13 cellular contexts compared by ENCODE assay signal in genomic region chr15:66733976-66734375, GRCh38. TPM values are rescaled to one million over a fixed set of nuclear protein-coding genes. Genes with fewer than 3 reads are reported as not detected.
DNase-seq lines count a peak whose midpoint lies in the region; ATAC-seq and TF ChIP-seq lines count a peak whose summit lies in the region.
"Had no signal": no experiment of that assay in that cellular context is flagged by ENCODE, and none has a peak within 500 bp of the region (broad histone marks: within the 10 kb centered on the region; RNA-seq: fewer than 3 reads in every experiment).

No MANE protein-coding gene starts in this region.

- H2BK5ac ChIP-seq in mesenchymal stem cell (ENCODE audit: low read depth, low read length, poor library complexity, severe bottlenecking): no peak overlapping the region

- peaks cover 21% of the 10 kb centered on the region for H3K79me1 ChIP-seq in mesenchymal stem cell (replicated peaks; ENCODE audit: low read length, poor library complexity, severe bottlenecking)

- H3K9ac ChIP-seq in mesenchymal stem cell (ENCODE audit: low read length): peak overlapping the region; percentile 70

- H4K8ac ChIP-seq in mesenchymal stem cell (ENCODE audit: low read length): no peak overlapping the region

- no peak overlapping the region for H3K4ac ChIP-seq in mesenchymal stem cell (ENCODE audit: low read depth in 1 of 2, low read length in 2 of 2)

- no peak overlapping the region for H2BK12ac ChIP-seq in mesenchymal stem cell (ENCODE audit: low read length in 2 of 2)

- no peak overlapping the region for H2BK120ac ChIP-seq in mesenchymal stem cell (ENCODE audit: low read depth, low read length)

- 69 to 78% methylated on average over 5 to 6 of the region's 11 CpGs for WGBS in esophagus squamous epithelium, 2 donors
- WGBS in mesenchymal stem cell: 89% methylated on average over 11 of the region's 11 CpGs
- WGBS in stomach, 5 donors: 22 to 53% (median 34%) methylated on average over 11 of the region's 11 CpGs
- 70 to 82% methylated on average over 8 to 11 of the region's 11 CpGs for WGBS in lower leg skin, 2 donors

- H3K27ac ChIP-seq in esophagus squamous epithelium (peak overlapping the region in 3 of 4 donors; percentile 31 to 70 (median 34)), mesenchymal stem cell (ENCODE audit: low read length, poor library complexity, severe bottlenecking) (no peak overlapping the region), stomach (peak overlapping the region; percentile 40 to 64 (median 44))
- H3K27ac ChIP-seq in effector memory CD4-positive, alpha-beta T cell (ENCODE audit: insufficient read depth, low read length, poor library complexity, severe bottlenecking): no peak overlapping the region

- H3K9me3 ChIP-seq in esophagus squamous epithelium (no peaks in the 10 kb centered on the region), mesenchymal stem cell (ENCODE audit: control insufficient read depth, low read length) (no peaks in the 10 kb centered on the region), stomach (no peaks in the 10 kb centered on the region)
- no peaks in the 10 kb centered on the region for H3K9me3 ChIP-seq in effector memory CD4-positive, alpha-beta T cell (ENCODE audit: control insufficient read depth, low read length)

- ATAC-seq in HG02970 (IDR thresholded peaks at IDR 0.05; ENCODE audit: low FRiP score, unreplicated experiment): no peak
- ATAC-seq: activated CD4-positive, alpha-beta T cell treated with anti-CD3 and anti-CD28 coated beads for 36 hours; activated T-cell treated with anti-CD3 and anti-CD28 coated beads, Interleukin-2, amount 50 U/mL, for 72 hours; GM12878 had no signal

- H4K91ac ChIP-seq in mesenchymal stem cell (ENCODE audit: low read length): peak overlapping the region; percentile 31

- H3K27me3 ChIP-seq in esophagus squamous epithelium (no peaks in the 10 kb centered on the region), mesenchymal stem cell (ENCODE audit: control insufficient read depth in 1 of 2, insufficient read depth in 1 of 2, low read length in 2 of 2) (no peaks in the 10 kb centered on the region), stomach (no peaks in the 10 kb centered on the region)
- H3K27me3 ChIP-seq in effector memory CD4-positive, alpha-beta T cell (replicated peaks; ENCODE audit: control insufficient read depth, insufficient read depth, low read length, poor library complexity, severe bottlenecking): no peaks in the 10 kb centered on the region

- no peak overlapping the region for H3K4me2 ChIP-seq in mesenchymal stem cell (ENCODE audit: low read length, poor library complexity, severe bottlenecking)

- H3K36me3 ChIP-seq in esophagus squamous epithelium (no peaks in the 10 kb centered on the region), mesenchymal stem cell (ENCODE audit: control insufficient read depth in 1 of 2, insufficient read depth in 2 of 2, low read depth in 1 of 2, low read length in 2 of 2) (peaks cover 3 to 26% of the 10 kb centered on the region in 2 experiments), stomach (no peaks in the 10 kb centered on the region)
- no peaks in the 10 kb centered on the region for H3K36me3 ChIP-seq in effector memory CD4-positive, alpha-beta T cell (ENCODE audit: control insufficient read depth, insufficient read depth, low read length)

- no peak overlapping the region for H2BK15ac ChIP-seq in mesenchymal stem cell (ENCODE audit: low read depth, poor library complexity, severe bottlenecking)

- no peak for TF ChIP-seq POLR2A in esophagus squamous epithelium (IDR thresholded peaks at IDR 0.05)
- no peak for TF ChIP-seq POLR2A in stomach (IDR thresholded peaks at IDR 0.05)
- TF ChIP-seq POLR2A in lower leg skin (IDR thresholded peaks at IDR 0.05): no peak

- H3K4me1 ChIP-seq in esophagus squamous epithelium: peaks cover 0 to 24% (median 20%) of the 10 kb centered on the region in 3 donors
- H3K4me1 ChIP-seq in mesenchymal stem cell (ENCODE audit: control insufficient read depth, insufficient read depth, low read depth, low read length): peaks cover 16% of the 10 kb centered on the region
- H3K4me1 ChIP-seq in stomach: peaks cover 27 to 60% (median 43%) of the 10 kb centered on the region in 4 donors
- H3K4me1 ChIP-seq in effector memory CD4-positive, alpha-beta T cell (ENCODE audit: control insufficient read depth, insufficient read depth, low read length, poor library complexity, severe bottlenecking): no peaks in the 10 kb centered on the region

- TF ChIP-seq EP300 in stomach (IDR thresholded peaks at IDR 0.05): no peak

- TF ChIP-seq CTCF in esophagus squamous epithelium (IDR thresholded peaks at IDR 0.05) (no peak), stomach (IDR thresholded peaks at IDR 0.05) (no peak), lower leg skin (IDR thresholded peaks at IDR 0.05) (no peak)

- no peak overlapping the region for H2AK5ac ChIP-seq in mesenchymal stem cell (ENCODE audit: low read length, severe bottlenecking)

- no peak overlapping the region for H3K14ac ChIP-seq in mesenchymal stem cell (ENCODE audit: low read length in 2 of 2)

- no peak overlapping the region for H3K4me3 ChIP-seq in esophagus squamous epithelium
- H3K4me3 ChIP-seq in mesenchymal stem cell (ENCODE audit: insufficient read depth in 1 of 2, low read depth in 1 of 2, low read length in 2 of 2): peak overlapping the region in 1 of 2 experiments; percentile 42
- no peak overlapping the region for H3K4me3 ChIP-seq in stomach
- no peak overlapping the region for H3K4me3 ChIP-seq in lower leg skin (ENCODE audit: low read depth, poor library complexity, severe bottlenecking)
- no peak overlapping the region for H3K4me3 ChIP-seq in effector memory CD4-positive, alpha-beta T cell (ENCODE audit: insufficient read depth, low read depth, low read length, poor library complexity, severe bottlenecking)
- H3K4me3 ChIP-seq: GM12878 had no signal

- intact Hi-C loops in esophagus squamous epithelium (cut with DNase I): no loop called here
- intact Hi-C loops in stomach (cut with DNase I; ENCODE audit: low total_unique reads): no loop called here
- intact Hi-C loops in lower leg skin (cut with DNase I; ENCODE audit: low total_unique reads): no loop called here

- DNase-seq in GM03348 (ENCODE audit: low spot score): peak; percentile 52
- no peak for DNase-seq in esophagus squamous epithelium (lab: John Stamatoyannopoulos, UW)
- no peak for DNase-seq in mesenchymal stem cell
- no peak for DNase-seq in stomach
- no peak for DNase-seq in lower leg skin (ENCODE audit: low spot score in 2 of 2)
- DNase-seq in effector memory CD4-positive, alpha-beta T cell: no peak
- DNase-seq in DMS 273 treated with DMSO at 0.1 percent for 48 hours (lab: John Stamatoyannopoulos, UW): no peak
- DNase-seq: activated CD4-positive, alpha-beta T cell treated with anti-CD3 and anti-CD28 coated beads for 36 hours; activated T-cell treated with anti-CD3 and anti-CD28 coated beads, Interleukin-2, amount 50 U/mL, for 72 hours; NCI-H2171 treated with DMSO at 0.1 percent for 48 hours; OCI-M1 had no signal

- no peak overlapping the region for H2AFZ ChIP-seq in mesenchymal stem cell (ENCODE audit: low read depth, low read length)

- no peak overlapping the region for H3K23ac ChIP-seq in mesenchymal stem cell (ENCODE audit: low read length in 2 of 2)

- H3K18ac ChIP-seq in mesenchymal stem cell (ENCODE audit: low read depth in 1 of 2, low read length in 2 of 2): no peak overlapping the region

RNA-seq across cellular contexts. Expression of gene SMAD6, which starts 31.9 kb away (rescaled TPM):
- 1 to 10 TPM; 1.7 to 6.3 (median 3.8) TPM for total RNA-seq in esophagus squamous epithelium
- 5.5 TPM for polyA plus RNA-seq in mesenchymal stem cell (2013, experiment 1 of 2)
- polyA plus RNA-seq in mesenchymal stem cell (2013, experiment 2 of 2): 5.6 TPM
- 100 to 1,000 TPM in 2 of 5 donors, 10 to 100 TPM in 3; 20.4 to 112 (median 76.4) TPM for total RNA-seq in stomach
- 1 to 10 TPM; 4.0 to 5.7 (median 4.6) TPM for polyA plus RNA-seq in stomach
- total RNA-seq in lower leg skin: 1 to 10 TPM; 2.0 to 9.1 (median 6.7) TPM

Comparison
In these comparisons a context has a peak if more than half of its experiments do, and no peak if none do; other contexts are left out.
1. H3K27ac ChIP-seq: peak in esophagus squamous epithelium (3 of 4) and stomach (5 of 5); none in mesenchymal stem cell (single experiment) and effector memory CD4-positive, alpha-beta T cell (single experiment).